In genomic region chr16:80931985-80932720, GRCh38 we compare ENCODE assay signal across 8 cellular contexts.
DNase-seq lines count a peak whose midpoint lies in the region; ATAC-seq and TF ChIP-seq lines count a peak whose summit lies in the region.

No MANE protein-coding gene starts in this region.

- peaks cover 3% of the 10 kb centered on the region; the same call in 1 of the 2 replicates for H3K9me2 ChIP-seq in GM23338 (ENCODE audit: insufficient read depth)

- H3K9me3 Mint-ChIP-seq in GM23338 = no peaks in the 10 kb centered on the region; the same call in 2 of the 3 replicates

- H4K20me1 ChIP-seq in GM23338 (replicated peaks; ENCODE audit: insufficient read depth) = 0 out of 2 replicates have a peak, but pooled peaks cover 3% of the 10 kb centered on the region

- DNase-seq in AG08395 (ENCODE audit: low spot score) = peak; percentile 57
- DNase-seq in GM23338 (ENCODE audit: low spot score) = peak; percentile 74
- DNase-seq in activated CD4-positive, alpha-beta T cell treated with anti-CD3 and anti-CD28 coated beads, Interleukin-2, amount 50 U/mL, for 48 hours = peak; percentile 32
- peak; percentile 52 for DNase-seq in fibroblast of gingiva (ENCODE audit: low read depth)
- DNase-seq in mucosa of gallbladder (ENCODE audit: low spot score) = peak; percentile 61

- peak overlapping the region; percentile 96 for H2AFZ ChIP-seq in GM23338

- 2% methylated on average over 63 of the region's 63 CpGs for WGBS in thymus

- no peaks in the 10 kb centered on the region for H3K36me3 Mint-ChIP-seq in GM23338 (ENCODE audit: low read depth)

- peaks cover 14% of the 10 kb centered on the region for H3K4me1 ChIP-seq in GM23338 (ENCODE audit: insufficient read depth)
- peaks cover 5% of the 10 kb centered on the region for H3K4me1 ChIP-seq in thymus (ENCODE audit: control insufficient read depth, insufficient read depth, low read length)

- no peaks in the 10 kb centered on the region for H3F3A ChIP-seq in GM23338 (replicated peaks; ENCODE audit: low read depth)

- H3K27me3 Mint-ChIP-seq in GM23338 (ENCODE audit: insufficient read depth, low read depth, poor library complexity) = peaks cover 40% of the 10 kb centered on the region

- peaks cover 44% of the 10 kb centered on the region for H3K27me3 ChIP-seq in GM23338 (ENCODE audit: insufficient read depth)
- peaks cover 22% of the 10 kb centered on the region for H3K27me3 ChIP-seq in thymus (ENCODE audit: control insufficient read depth, insufficient read depth)

- no peak overlapping the region for H3K27ac ChIP-seq in GM23338 (ENCODE audit: low read depth)
- peak overlapping the region; percentile 36 for H3K27ac ChIP-seq in thymus (ENCODE audit: low read depth)

- H3K4me3 Mint-ChIP-seq in GM23338 = peak overlapping the region; percentile 82

- no peaks in the 10 kb centered on the region for H3K36me3 ChIP-seq in GM23338 (ENCODE audit: insufficient read depth)
- H3K36me3 ChIP-seq in thymus (ENCODE audit: control insufficient read depth, insufficient read depth) = no peaks in the 10 kb centered on the region

- ATAC-seq in GM23338 (peak; percentile 92), GM19328 (IDR thresholded peaks at IDR 0.05; ENCODE audit: unreplicated experiment) (no peak), GM18519 (IDR thresholded peaks at IDR 0.05; ENCODE audit: low FRiP score, unreplicated experiment) (no peak)

- H3K4me1 Mint-ChIP-seq in GM23338 = peaks cover 9% of the 10 kb centered on the region

- H3K27ac Mint-ChIP-seq in GM23338 = no peak overlapping the region

- H3K9me3 ChIP-seq in thymus (ENCODE audit: control insufficient read depth) = no peaks in the 10 kb centered on the region

- peak overlapping the region; percentile 89 for H3K4me2 ChIP-seq in GM23338

- H3K4me3 ChIP-seq in GM23338 (peak overlapping the region; percentile 61), thymus (ENCODE audit: low read length) (peak overlapping the region; percentile 42)

- H3K79me2 ChIP-seq in GM23338 (replicated peaks; ENCODE audit: insufficient read depth) = no peaks in the 10 kb centered on the region

- TF ChIP-seq CTCF in GM23338 (conservative IDR thresholded peaks at IDR 0.05; ENCODE audit: low read depth in 2 of 2) = peak in 1 of 2 experiments; percentile 28; a peak in 1 of 4 replicates

TF ChIP-seq in GM23338, 12 proteins besides CTCF, POLR2A, EP300 and RAD21:
- TF ChIP-seq ZNF114 (CRISPR knock-in tag; IDR thresholded peaks at IDR 0.05) = 0 out of 2 replicates have a peak, but pooled peaks have one; percentile 19
- peak; percentile 2; the same call in 1 of the 2 replicates for TF ChIP-seq CREB1 (CRISPR knock-in tag; IDR thresholded peaks at IDR 0.05; ENCODE audit: low read depth)
- no peak for TF ChIP-seq NANOG (IDR thresholded peaks at IDR 0.05; ENCODE audit: borderline replicate concordance)
